In the genomic region with DNA sequence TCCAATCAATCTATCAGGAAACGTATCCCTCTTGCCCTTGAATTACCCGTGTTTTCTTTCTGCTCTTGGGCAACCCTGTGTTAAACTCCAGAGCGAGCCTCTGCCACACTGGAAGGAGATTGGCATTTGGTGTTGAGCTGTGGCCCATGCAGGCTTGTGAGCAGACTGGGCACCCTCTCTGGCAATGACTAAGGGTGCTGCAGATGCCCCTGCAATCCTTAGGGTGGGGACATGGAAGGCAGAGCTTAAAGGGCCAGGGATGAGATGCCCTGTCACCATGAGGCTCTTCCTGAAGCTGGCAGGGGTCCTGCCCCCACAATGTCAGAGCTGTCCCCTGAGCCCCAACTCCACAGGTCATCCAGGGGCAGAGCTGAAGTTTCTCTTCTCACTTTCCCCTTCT, we compare ENCODE assay signal across 21 cellular contexts. TPM values are rescaled to one million over a fixed set of nuclear protein-coding genes. Genes with fewer than 3 reads are reported as not detected.
A peak's percentile ranks its signal among the peaks of the same experiment; 100 is the strongest.
DNase-seq lines count a peak whose midpoint lies in the region; ATAC-seq and TF ChIP-seq lines count a peak whose summit lies in the region.
"Had no signal": no experiment of that assay in that cellular context is flagged by ENCODE, and none has a peak within 500 bp of the region (broad histone marks: within the 10 kb centered on the region; RNA-seq: fewer than 3 reads in every experiment).

No MANE protein-coding gene starts in this region.

- peaks cover 9% of the 10 kb centered on the region for H3K4me1 Mint-ChIP-seq in osteocyte (ENCODE audit: unreplicated experiment)
- H3K4me1 Mint-ChIP-seq in type B pancreatic cell (ENCODE audit: unreplicated experiment): peaks cover 13% of the 10 kb centered on the region
- H3K4me1 Mint-ChIP-seq: B cell, CD14-positive monocyte had no signal

- H3K36me3 Mint-ChIP-seq in osteocyte (ENCODE audit: unreplicated experiment): no peaks in the 10 kb centered on the region
- no peaks in the 10 kb centered on the region for H3K36me3 Mint-ChIP-seq in type B pancreatic cell
- H3K36me3 Mint-ChIP-seq: CD14-positive monocyte had no signal

- H3K9me3 Mint-ChIP-seq in osteocyte (ENCODE audit: unreplicated experiment) (no peaks in the 10 kb centered on the region), type B pancreatic cell (no peaks in the 10 kb centered on the region)

- ATAC-seq in Right ventricle myocardium superior (ENCODE audit: poor library complexity): peak; percentile 51

- in situ Hi-C loops in ACHN (cut with HindIII; ENCODE audit: low pct_ligation_motif_present, low pct_unique_long_range_greater_than_20kb, low sequenced_read_pairs): no loop called here

- DNase-seq in Right ventricle myocardium superior (no peak), cardiac septum (ENCODE audit: low spot score) (no peak), left ventricle myocardium inferior (no peak), osteocyte (ENCODE audit: extremely low spot score, unreplicated experiment) (peak; percentile 40), type B pancreatic cell (ENCODE audit: extremely low spot score, unreplicated experiment) (peak; percentile 27), substantia nigra (lab: John Stamatoyannopoulos, UW) (no peak), ACHN (no peak), putamen (ENCODE audit: low spot score) (no peak)
- DNase-seq: DMS53, GDM1, MG63, NCI-H1694 treated with DMSO at 0.1 percent for 48 hours, NCI-H2081 treated with DMSO at 0.1 percent for 48 hours, NCI-H2171 treated with DMSO at 0.1 percent for 48 hours, NCI-H524 treated with DMSO at 0.1 percent for 48 hours, OCI-M1 had no signal

- H3K27ac ChIP-seq in left ventricle myocardium inferior (replicated peaks): peak overlapping the region; percentile 75
- H3K27ac ChIP-seq in substantia nigra (ENCODE audit: low read depth, low read length, poor library complexity, severe bottlenecking): no peak overlapping the region

- no peak overlapping the region for H3K4me3 ChIP-seq in left ventricle myocardium inferior
- H3K4me3 ChIP-seq: MG63 had no signal

- no peak overlapping the region for H3K4me3 Mint-ChIP-seq in osteocyte (ENCODE audit: unreplicated experiment)
- no peak overlapping the region for H3K4me3 Mint-ChIP-seq in type B pancreatic cell
- H3K4me3 Mint-ChIP-seq: B cell, CD14-positive monocyte had no signal

- no peaks in the 10 kb centered on the region for H3K36me3 ChIP-seq in left ventricle myocardium inferior
- H3K36me3 ChIP-seq: MG63 had no signal

- peaks cover 21% of the 10 kb centered on the region for H3K4me1 ChIP-seq in left ventricle myocardium inferior

- no peaks in the 10 kb centered on the region for H3K27me3 ChIP-seq in left ventricle myocardium inferior (ENCODE audit: low read depth)
- H3K27me3 ChIP-seq: MG63 had no signal

- no peak for TF ChIP-seq CTCF in left ventricle myocardium inferior (IDR thresholded peaks at IDR 0.05; ENCODE audit: borderline replicate concordance)
- no peak for TF ChIP-seq CTCF in osteocyte (IDR thresholded peaks at IDR 0.05)
- TF ChIP-seq CTCF in type B pancreatic cell (conservative IDR thresholded peaks at IDR 0.05): no peak

- H3K9me3 ChIP-seq in left ventricle myocardium inferior (replicated peaks): no peaks in the 10 kb centered on the region
- H3K9me3 ChIP-seq: MG63 had no signal

- no peak overlapping the region for H3K27ac Mint-ChIP-seq in osteocyte (ENCODE audit: unreplicated experiment)
- no peak overlapping the region for H3K27ac Mint-ChIP-seq in type B pancreatic cell
- H3K27ac Mint-ChIP-seq: B cell, CD14-positive monocyte had no signal

- H3K27me3 Mint-ChIP-seq in osteocyte (ENCODE audit: unreplicated experiment): peaks cover 4% of the 10 kb centered on the region
- H3K27me3 Mint-ChIP-seq in type B pancreatic cell: peaks cover 12% of the 10 kb centered on the region

- intact Hi-C loops in Right ventricle myocardium superior (cut with DNase I): no loop called here
- intact Hi-C loops in cardiac septum (cut with DNase I): no loop called here
- intact Hi-C loops in left ventricle myocardium inferior (cut with micrococcal nuclease): no loop called here

RNA-seq across cellular contexts. Expression of gene FAM180A, which starts 19.5 kb away (rescaled TPM):
- 5.9 TPM for total RNA-seq in Right ventricle myocardium superior
- total RNA-seq in cardiac septum: 25.1 TPM
- 19.7 TPM for total RNA-seq in left ventricle myocardium inferior
- 0.24 and 0.34 TPM in 2 replicates for total RNA-seq in osteocyte
- total RNA-seq in type B pancreatic cell (ENCODE audit: low replicate concordance): 0.14 TPM in 1 of 2 replicates, not detected in the other
- total RNA-seq: B cell had no signal

RNA-seq across cellular contexts. Expression of gene SLC13A4, which starts 40.1 kb away (rescaled TPM):
- not detected for total RNA-seq in Right ventricle myocardium superior
- total RNA-seq in cardiac septum: 1.0 TPM
- 0.44 TPM for total RNA-seq in left ventricle myocardium inferior
- total RNA-seq in osteocyte: 0.81 and 0.84 TPM in 2 replicates
- total RNA-seq in type B pancreatic cell (ENCODE audit: low replicate concordance): 5.2 and 11.3 TPM in 2 replicates
- total RNA-seq: A172, B cell, H4, LHCN-M2 had no signal

Comparison
In these comparisons a context has a peak if more than half of its experiments do, and no peak if none do; other contexts are left out.
1. DNase-seq: peak in osteocyte (single experiment) and type B pancreatic cell (single experiment); none in Right ventricle myocardium superior (single experiment), cardiac septum (single experiment), left ventricle myocardium inferior (single experiment), substantia nigra (0 of 49), ACHN (single experiment) and putamen (single experiment).